ENCODE assay signal across 8 cellular contexts in the genomic region with DNA sequence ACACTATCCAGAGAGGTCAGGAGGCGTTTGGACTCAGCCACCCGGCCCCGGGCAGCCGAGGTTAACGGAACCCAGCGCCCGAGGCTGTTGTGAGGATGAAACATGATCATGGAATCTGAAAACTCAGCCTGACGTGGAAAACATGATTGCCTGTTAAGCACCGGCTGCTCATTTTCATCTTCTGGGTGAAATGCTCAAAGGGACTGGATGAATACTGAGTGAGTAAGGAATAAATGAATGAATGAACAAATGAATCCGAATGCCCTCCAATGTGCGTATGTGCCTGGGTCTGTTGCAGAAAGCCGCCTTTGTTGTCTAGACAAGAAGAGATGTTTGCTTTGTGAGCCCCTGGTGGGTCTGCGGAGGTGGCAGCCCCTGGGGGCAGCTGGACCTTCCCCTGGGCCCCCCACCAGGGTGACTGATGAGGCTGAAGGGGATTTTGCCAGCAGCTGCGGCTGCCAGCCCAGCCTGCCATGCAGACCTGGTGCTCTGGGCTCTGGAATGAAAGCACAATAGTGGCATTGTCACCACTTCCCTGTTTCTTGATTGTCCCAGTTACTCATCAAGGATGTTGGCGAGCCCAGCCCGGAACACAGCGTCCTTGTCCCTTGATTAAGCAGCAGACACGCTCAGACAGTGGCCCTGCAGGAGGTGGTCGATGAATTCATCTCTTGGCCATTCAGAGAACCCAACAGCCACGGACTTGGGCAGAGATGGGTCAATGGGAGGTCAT.
DNase-seq lines count a peak whose midpoint lies in the region; ATAC-seq, FAIRE-seq and TF ChIP-seq lines count a peak whose summit lies in the region.

No MANE protein-coding gene starts in this region.

- TF ChIP-seq POLR2A in body of pancreas (IDR thresholded peaks at IDR 0.05) (peak; percentile 22 to 51 (median 24)), suprapubic skin (IDR thresholded peaks at IDR 0.05) (no peak)

- DNase-seq in HTR-8/SVneo (ENCODE audit: insufficient read length, low spot score), result peak; percentile 98
- DNase-seq in body of pancreas, result peak; percentile 69 to 88 (median 84)
- DNase-seq in kidney epithelial cell (ENCODE audit: low read depth), result peak; percentile 78
- peak; percentile 79 to 90 for DNase-seq in suprapubic skin (ENCODE audit: low spot score in 2 of 2)
- no peak for DNase-seq in NCI-H2081 (lab: John Stamatoyannopoulos, UW)
- DNase-seq in stimulated activated naive CD4-positive, alpha-beta T cell treated with Interleukin-2 at 50 U/mL for 16 hours (lab: John Stamatoyannopoulos, UW), result no peak

- peaks cover 64% of the 10 kb centered on the region for H3K4me1 ChIP-seq in body of pancreas
- peaks cover 42% of the 10 kb centered on the region for H3K4me1 ChIP-seq in suprapubic skin

- TF ChIP-seq CTCF in body of pancreas (IDR thresholded peaks at IDR 0.05) (peak in 2 of 7 experiments; percentile 3 to 5), kidney epithelial cell (IDR thresholded peaks at IDR 0.05; ENCODE audit: insufficient read depth, low read length, poor library complexity, severe bottlenecking) (no peak), suprapubic skin (IDR thresholded peaks at IDR 0.05) (no peak)

- ATAC-seq in body of pancreas (peak; percentile 86), GM19324 (IDR thresholded peaks at IDR 0.05; ENCODE audit: low FRiP score, unreplicated experiment) (no peak), HG02678 (IDR thresholded peaks at IDR 0.05; ENCODE audit: unreplicated experiment) (no peak)

- peak; percentile 99 for FAIRE-seq in HTR-8/SVneo (lab: Jason Lieb, UNC)

- WGBS in body of pancreas, 2 donors, result 26 to 37% methylated on average over 13 to 20 of the region's 20 CpGs
- WGBS in suprapubic skin, result 60% methylated on average over 18 of the region's 20 CpGs

- H3K9me3 ChIP-seq in body of pancreas, result no peaks in the 10 kb centered on the region
- no peaks in the 10 kb centered on the region for H3K9me3 ChIP-seq in suprapubic skin

- intact Hi-C loops in body of pancreas (cut with DNase I), result no loop called here

- H3K27ac ChIP-seq in body of pancreas, result peak overlapping the region; percentile 81 to 91 (median 87)
- H3K27ac ChIP-seq in suprapubic skin, result peak overlapping the region; percentile 80

- no peak for TF ChIP-seq EP300 in suprapubic skin (IDR thresholded peaks at IDR 0.05)

- H3K36me3 ChIP-seq in body of pancreas (replicated peaks in 1 of 2; ENCODE audit: insufficient read depth in 1 of 2, low read depth in 2 of 2) (no peaks in the 10 kb centered on the region), kidney epithelial cell (ENCODE audit: control insufficient read depth, insufficient read depth, low read length) (no peaks in the 10 kb centered on the region), suprapubic skin (no peaks in the 10 kb centered on the region)

- no peaks in the 10 kb centered on the region for H3K27me3 ChIP-seq in body of pancreas
- H3K27me3 ChIP-seq in kidney epithelial cell (ENCODE audit: control insufficient read depth, insufficient read depth, low read length), result no peaks in the 10 kb centered on the region
- H3K27me3 ChIP-seq in suprapubic skin, result no peaks in the 10 kb centered on the region

- no peak overlapping the region for H3K4me3 ChIP-seq in body of pancreas
- H3K4me3 ChIP-seq in kidney epithelial cell (ENCODE audit: low read depth, low read length), result no peak overlapping the region
- no peak overlapping the region for H3K4me3 ChIP-seq in suprapubic skin

Comparison
In these comparisons a context has a peak if more than half of its experiments do, and no peak if none do; other contexts are left out.
1. DNase-seq: peak in HTR-8/SVneo (single experiment), body of pancreas (4 of 4), kidney epithelial cell (single experiment) and suprapubic skin (2 of 2); none in NCI-H2081 (0 of 2) and stimulated activated naive CD4-positive, alpha-beta T cell treated with Interleukin-2 at 50 U/mL for 16 hours (single experiment).
2. POLR2A ChIP-seq: peak in body of pancreas (3 of 3); none in suprapubic skin (0 of 2).